ENCODE assay signal across 18 cellular contexts in the genomic region with DNA sequence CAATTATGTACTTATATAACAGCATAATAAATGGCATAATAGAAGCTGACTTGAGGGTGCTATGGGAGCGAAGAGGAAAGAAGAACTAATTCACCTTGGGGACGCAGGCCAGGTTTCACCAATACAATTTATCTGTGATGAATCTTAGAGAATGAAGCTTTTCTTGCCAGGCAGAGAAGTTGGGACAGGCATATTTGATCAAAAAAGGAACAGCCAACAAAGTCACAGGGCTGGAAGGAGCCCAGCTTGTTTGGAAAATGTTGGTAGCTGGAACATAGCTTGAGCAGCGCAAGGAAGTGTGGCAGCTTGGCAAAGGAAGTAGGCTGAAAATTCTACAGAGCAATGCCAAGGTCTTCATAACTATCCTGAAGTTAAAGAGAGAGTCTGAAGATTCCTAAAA.
A peak's percentile ranks its signal among the peaks of the same experiment; 100 is the strongest.
DNase-seq lines count a peak whose midpoint lies in the region; ATAC-seq and TF ChIP-seq lines count a peak whose summit lies in the region.
"Had no signal": no experiment of that assay in that cellular context is flagged by ENCODE, and none has a peak within 500 bp of the region (broad histone marks: within the 10 kb centered on the region; RNA-seq: fewer than 3 reads in every experiment).

No MANE protein-coding gene starts in this region.

- peak overlapping the region in 6 of 11 experiments; percentile 0 to 60 (median 39); a peak in 8 of 22 replicates for H3K4me2 ChIP-seq in BLaER1 treated with 17β-estradiol and CSF1 and Interleukin-3, amounts not matched to agents 10 nM and 100 nM
- H3K4me2 ChIP-seq: A549 had no signal

- POLR2A ChIA-PET in T-cell (lab: Charles Lee): no interaction called here

- H3K36me3 Mint-ChIP-seq in T-cell: no peaks in the 10 kb centered on the region
- H3K36me3 Mint-ChIP-seq: CD8-positive, alpha-beta T cell had no signal

- H3K27me3 ChIP-seq in BLaER1 treated with 17β-estradiol and CSF1 and Interleukin-3, amounts not matched to agents 10 nM and 100 nM: no peaks in the 10 kb centered on the region
- H3K27me3 ChIP-seq in prostate gland (replicated peaks; ENCODE audit: insufficient read depth): no peaks in the 10 kb centered on the region
- H3K27me3 ChIP-seq: BE2C had no signal

- H3K27me3 Mint-ChIP-seq in T-cell: no peaks in the 10 kb centered on the region

- peaks cover 0 to 5% (median 0%) of the 10 kb centered on the region in 11 experiments; a peak in 1 of 22 replicates for H3K9me3 ChIP-seq in BLaER1 treated with 17β-estradiol and CSF1 and Interleukin-3, amounts not matched to agents 10 nM and 100 nM (replicated peaks in 1 of 11)
- no peaks in the 10 kb centered on the region for H3K9me3 ChIP-seq in prostate gland
- H3K9me3 ChIP-seq: A549, BE2C, Caco-2, HAP-1 had no signal

- H3K9me3 Mint-ChIP-seq in T-cell: no peaks in the 10 kb centered on the region
- H3K9me3 Mint-ChIP-seq: CD8-positive, alpha-beta T cell had no signal

- DNase-seq in NCI-H446 treated with DMSO at 0.1 percent for 48 hours (lab: John Stamatoyannopoulos, UW) (peak; percentile 1), medulla oblongata (ENCODE audit: extremely low spot score) (peak; percentile 21), prostate gland (ENCODE audit: low spot score) (peak; percentile 71), cerebellar nuclear complex (lab: John Stamatoyannopoulos, UW) (no peak), SKM-1 (lab: John Stamatoyannopoulos, UW; ENCODE audit: unreplicated experiment) (no peak), T-cell (no peak)
- DNase-seq: 8988T; ACHN; BE2C; Caco-2; CD8-positive, alpha-beta T cell; DMS153; DND-41; GM23248; HFFc6 had no signal

- intact Hi-C loops in prostate gland (cut with DNase I): no loop called here

- no peaks in the 10 kb centered on the region for H3K4me1 Mint-ChIP-seq in T-cell

- H3K27ac ChIP-seq in BLaER1 treated with 17β-estradiol and CSF1 and Interleukin-3, amounts not matched to agents 10 nM and 100 nM: 0 out of 22 replicates have a peak overlapping the region, but pooled peaks of 1 of the 11 experiments have one; percentile 1
- no peak overlapping the region for H3K27ac ChIP-seq in prostate gland
- H3K27ac ChIP-seq: A549, GM23248 had no signal

- no peak overlapping the region for H3K9ac ChIP-seq in BLaER1 treated with 17β-estradiol and CSF1 and Interleukin-3, amounts not matched to agents 10 nM and 100 nM
- H3K9ac ChIP-seq: GM23248 had no signal

- H3K4me3 ChIP-seq in BLaER1 treated with 17β-estradiol and CSF1 and Interleukin-3, amounts not matched to agents 10 nM and 100 nM: no peak overlapping the region
- H3K4me3 ChIP-seq in prostate gland: no peak overlapping the region
- H3K4me3 ChIP-seq: A549, GM23248, HAP-1 had no signal

- no peak overlapping the region for H3K4me3 Mint-ChIP-seq in T-cell
- H3K4me3 Mint-ChIP-seq: CD8-positive, alpha-beta T cell; HFFc6 had no signal

- ATAC-seq in T-cell (replicated peaks in 1 of 4): no peak
- ATAC-seq: A549; CD8-positive, alpha-beta T cell had no signal

- no peaks in the 10 kb centered on the region for H4K20me1 ChIP-seq in BLaER1 treated with 17β-estradiol and CSF1 and Interleukin-3, amounts not matched to agents 10 nM and 100 nM

- no peak for TF ChIP-seq POLR2A in prostate gland (IDR thresholded peaks at IDR 0.05)

- peaks cover 0 to 20% (median 4%) of the 10 kb centered on the region in 10 experiments; a peak in 9 of 20 replicates for H3K4me1 ChIP-seq in BLaER1 treated with 17β-estradiol and CSF1 and Interleukin-3, amounts not matched to agents 10 nM and 100 nM
- no peaks in the 10 kb centered on the region for H3K4me1 ChIP-seq in prostate gland (replicated peaks)
- H3K4me1 ChIP-seq: A549, BE2C, Caco-2, HAP-1 had no signal

- no peaks in the 10 kb centered on the region for H3K36me3 ChIP-seq in BLaER1 treated with 17β-estradiol and CSF1 and Interleukin-3, amounts not matched to agents 10 nM and 100 nM
- H3K36me3 ChIP-seq in prostate gland: no peaks in the 10 kb centered on the region
- H3K36me3 ChIP-seq: BE2C, HAP-1 had no signal

- no peak overlapping the region for H3K27ac Mint-ChIP-seq in T-cell
- H3K27ac Mint-ChIP-seq: CD8-positive, alpha-beta T cell; HFFc6 had no signal

- 39% methylated on average over 3 of the region's 3 CpGs for WGBS in prostate gland

- CTCF ChIA-PET in T-cell (lab: Charles Lee): no interaction called here

- no peak for TF ChIP-seq CTCF in prostate gland (IDR thresholded peaks at IDR 0.05)

Comparison
In these comparisons a context has a peak if more than half of its experiments do, and no peak if none do; other contexts are left out.
1. DNase-seq: peak in NCI-H446 treated with DMSO at 0.1 percent for 48 hours (single experiment), medulla oblongata (single experiment) and prostate gland (single experiment); none in cerebellar nuclear complex (0 of 2), SKM-1 (single experiment) and T-cell (0 of 34).